ENCODE assay signal across 11 cellular contexts in genomic region chr1:234246638-234247116, GRCh38.
DNase-seq lines count a peak whose midpoint lies in the region; ATAC-seq and TF ChIP-seq lines count a peak whose summit lies in the region.
"Had no signal": no experiment of that assay in that cellular context is flagged by ENCODE, and none has a peak within 500 bp of the region (broad histone marks: within the 10 kb centered on the region; RNA-seq: fewer than 3 reads in every experiment).

No MANE protein-coding gene starts in this region.

- DNase-seq in GM06990 (ENCODE audit: extremely low read depth, insufficient read length) (peak; percentile 76), H7 (no peak), NCI-H2196 treated with DMSO at 0.1 percent for 48 hours (lab: John Stamatoyannopoulos, UW; ENCODE audit: unreplicated experiment) (no peak)
- no peak for DNase-seq in activated naive CD4-positive, alpha-beta T cell treated with anti-CD3 and anti-CD28 coated beads, Interleukin-2, amount 50 U/mL, for 16 hours
- DNase-seq in stimulated activated CD4-positive, alpha-beta T cell treated with anti-CD3 and anti-CD28 coated beads, Interleukin-2, amount 100 ng/mL, for 48 hours = no peak
- DNase-seq: naive B cell; stimulated activated CD4-positive, alpha-beta T cell treated with anti-CD3 and anti-CD28 coated beads, Interleukin-1b, Interleukin-23, amount 100 ng/mL, for 48 hours; T-helper 9 cell had no signal

- H3K4me3 ChIP-seq in GM06990 (replicated peaks; ENCODE audit: low read depth, low read length) = no peak overlapping the region
- no peak overlapping the region for H3K4me3 ChIP-seq in H7 (ENCODE audit: insufficient read depth, low read depth, low read length)

- peak; percentile 82 for ATAC-seq in GM19023 (IDR thresholded peaks at IDR 0.05; ENCODE audit: unreplicated experiment)
- peak; percentile 79 for ATAC-seq in HG02571 (IDR thresholded peaks at IDR 0.05; ENCODE audit: unreplicated experiment)
- ATAC-seq in HG03432 (IDR thresholded peaks at IDR 0.05; ENCODE audit: unreplicated experiment) = peak; percentile 88

- no peak for TF ChIP-seq CTCF in GM06990 (IDR thresholded peaks at IDR 0.05; ENCODE audit: insufficient read depth, low read length, poor library complexity, severe bottlenecking)

- H3K36me3 ChIP-seq in GM06990 (ENCODE audit: control insufficient read depth, insufficient read depth, low read length) (no peaks in the 10 kb centered on the region), H7 (replicated peaks; ENCODE audit: control insufficient read depth, insufficient read depth, low read length) (no peaks in the 10 kb centered on the region)

- H3K27me3 ChIP-seq in GM06990 (replicated peaks; ENCODE audit: control insufficient read depth, insufficient read depth, low read length) = no peaks in the 10 kb centered on the region
- no peaks in the 10 kb centered on the region for H3K27me3 ChIP-seq in H7 (ENCODE audit: control insufficient read depth, insufficient read depth, low read length)
